Comparison of ENCODE assay signal across 9 cellular contexts in genomic region chr9:89440951-89441654, GRCh38. TPM values are rescaled to one million over a fixed set of nuclear protein-coding genes. Genes with fewer than 3 reads are reported as not detected.
DNase-seq lines count a peak whose midpoint lies in the region; ATAC-seq and TF ChIP-seq lines count a peak whose summit lies in the region.
"Had no signal": no experiment of that assay in that cellular context is flagged by ENCODE, and none has a peak within 500 bp of the region (broad histone marks: within the 10 kb centered on the region; RNA-seq: fewer than 3 reads in every experiment).

No MANE protein-coding gene starts in this region.

- no peak for ATAC-seq in central memory CD8-positive, alpha-beta T cell (replicated peaks; ENCODE audit: extremely low read depth, poor library complexity, severe bottlenecking)

- no peaks in the 10 kb centered on the region for H3K9me3 Mint-ChIP-seq in central memory CD8-positive, alpha-beta T cell
- H3K9me3 Mint-ChIP-seq in nephron progenitor cell (no peaks in the 10 kb centered on the region), endothelial cell (ENCODE audit: unreplicated experiment) (no peaks in the 10 kb centered on the region)

- H3K9me3 ChIP-seq in BLaER1 (no peaks in the 10 kb centered on the region), HEK293 (ENCODE audit: control insufficient read depth, insufficient read depth, low read depth, low read length) (no peaks in the 10 kb centered on the region)
- H3K9me3 ChIP-seq: ovary had no signal

- DNase-seq in central memory CD8-positive, alpha-beta T cell (ENCODE audit: low spot score in 2 of 2) = no peak
- no peak for DNase-seq in nephron progenitor cell
- no peak for DNase-seq in endothelial cell (ENCODE audit: low spot score)
- DNase-seq in Kasumi-1 (lab: John Stamatoyannopoulos, UW) = no peak
- no peak for DNase-seq in NCI-H187 (lab: John Stamatoyannopoulos, UW)
- no peak for DNase-seq in stimulated activated naive CD4-positive, alpha-beta T cell treated with Interleukin-2 at 50 U/mL for 16 hours (lab: John Stamatoyannopoulos, UW)
- DNase-seq: ovary had no signal

- peaks cover 48% of the 10 kb centered on the region for H3K36me3 Mint-ChIP-seq in central memory CD8-positive, alpha-beta T cell (ENCODE audit: insufficient read depth)
- H3K36me3 Mint-ChIP-seq in nephron progenitor cell (ENCODE audit: low read depth) (no peaks in the 10 kb centered on the region), endothelial cell (ENCODE audit: low read depth, unreplicated experiment) (no peaks in the 10 kb centered on the region)

- peaks cover 83% of the 10 kb centered on the region for H3K4me1 Mint-ChIP-seq in central memory CD8-positive, alpha-beta T cell
- H3K4me1 Mint-ChIP-seq in nephron progenitor cell (peaks cover 77% of the 10 kb centered on the region), endothelial cell (ENCODE audit: unreplicated experiment) (peaks cover 5% of the 10 kb centered on the region)

- CTCF ChIA-PET in HEK293 (lab: Yijun Ruan, JAX) = no interaction called here

- peak overlapping the region; percentile 67 for H3K27ac Mint-ChIP-seq in central memory CD8-positive, alpha-beta T cell (ENCODE audit: low read depth)
- peak overlapping the region; percentile 45 for H3K27ac Mint-ChIP-seq in nephron progenitor cell
- no peak overlapping the region for H3K27ac Mint-ChIP-seq in endothelial cell (ENCODE audit: unreplicated experiment)

- H3K27me3 Mint-ChIP-seq in central memory CD8-positive, alpha-beta T cell = no peaks in the 10 kb centered on the region
- no peaks in the 10 kb centered on the region for H3K27me3 Mint-ChIP-seq in nephron progenitor cell (ENCODE audit: low read depth, poor library complexity)
- H3K27me3 Mint-ChIP-seq in endothelial cell (ENCODE audit: unreplicated experiment) = peaks cover 1% of the 10 kb centered on the region

- H3K4me2 ChIP-seq in BLaER1 = peak overlapping the region; percentile 83

- no peaks in the 10 kb centered on the region for H3K27me3 ChIP-seq in BLaER1
- H3K27me3 ChIP-seq: ovary had no signal

- H3K4me1 ChIP-seq in BLaER1 (peaks cover 100% of the 10 kb centered on the region), HEK293 (ENCODE audit: control insufficient read depth, insufficient read depth, low read length) (no peaks in the 10 kb centered on the region)

- no peak for TF ChIP-seq CTCF in HEK293 (tag by site-specific recombination; IDR thresholded peaks at IDR 0.05)
- no peak for TF ChIP-seq CTCF in nephron progenitor cell (IDR thresholded peaks at IDR 0.05)
- no peak for TF ChIP-seq CTCF in endothelial cell (IDR thresholded peaks at IDR 0.05; ENCODE audit: unreplicated experiment)

- POLR2A ChIA-PET in HEK293 (lab: Yijun Ruan, JAX) = no interaction called here

- peak overlapping the region; percentile 75 for H3K27ac ChIP-seq in BLaER1
- no peak overlapping the region for H3K27ac ChIP-seq in HEK293 (ENCODE audit: extremely low read depth, low read depth, low read length)
- H3K27ac ChIP-seq: ovary had no signal

- H3K4me3 ChIP-seq in BLaER1 = no peak overlapping the region
- no peak overlapping the region for H3K4me3 ChIP-seq in HEK293 (ENCODE audit: low read depth, low read length)
- H3K4me3 ChIP-seq: ovary had no signal

- H3K4me3 Mint-ChIP-seq in central memory CD8-positive, alpha-beta T cell = peak overlapping the region; percentile 46
- H3K4me3 Mint-ChIP-seq in nephron progenitor cell (no peak overlapping the region), endothelial cell (ENCODE audit: unreplicated experiment) (no peak overlapping the region)

- H3K9ac ChIP-seq in BLaER1 = 0 out of 2 replicates have a peak overlapping the region, but pooled peaks have one; percentile 46

- H4K20me1 ChIP-seq in BLaER1 = peaks cover 100% of the 10 kb centered on the region

- H3K36me3 ChIP-seq in BLaER1 = peaks cover 47% of the 10 kb centered on the region
- H3K36me3 ChIP-seq in HEK293 (ENCODE audit: control insufficient read depth in 2 of 2, insufficient read depth in 1 of 2, low read length in 2 of 2) = peaks cover 0 to 9% of the 10 kb centered on the region in 2 experiments; a peak in 1 of 3 replicates
- H3K36me3 ChIP-seq: ovary had no signal

TF ChIP-seq in HEK293, 187 proteins besides CTCF, POLR2A, EP300 and RAD21:
- TF ChIP-seq ZIC2 (tag by site-specific recombination; IDR thresholded peaks at IDR 0.05) (peak; percentile 6; the same call in 1 of the 2 replicates), HOXA7 (CRISPR knock-in tag; IDR thresholded peaks at IDR 0.05; ENCODE audit: borderline replicate concordance) (no peak)

RNA-seq across cellular contexts. Expression of gene SEMA4D, which starts 56.8 kb away (rescaled TPM):
- total RNA-seq in endothelial cell (ENCODE audit: unreplicated experiment) = 14.8 TPM
